ENCODE assay signal across 11 cellular contexts in genomic region chr18:39531659-39532058, GRCh38.
"Had no signal": no experiment of that assay in that cellular context is flagged by ENCODE, and none has a peak within 500 bp of the region (broad histone marks: within the 10 kb centered on the region; RNA-seq: fewer than 3 reads in every experiment).

No MANE protein-coding gene starts in this region.

- H3K36me3 ChIP-seq: HAP-1 had no signal

- H3K27ac Mint-ChIP-seq: GM23338, H9, HFFc6 had no signal

- ATAC-seq: GM23338, HCT116 had no signal

- H3K4me2 ChIP-seq: GM23338 had no signal

- H3K9ac ChIP-seq: GM23248 had no signal

- FAIRE-seq: H1, H54 had no signal

- H3K4me3 Mint-ChIP-seq: GM23338, H9, HFFc6 had no signal

- H3K9me3 ChIP-seq: HAP-1 had no signal

- H3K9me3 Mint-ChIP-seq: GM23338, H9, HFFc6 had no signal

- H3K4me1 Mint-ChIP-seq: GM23338, H9 had no signal

- H2AFZ ChIP-seq: GM23248, GM23338 had no signal

- DNase-seq: GM23248, GOT3, H7, H9, HCEC 1CT, HFFc6 had no signal

- H3K4me1 ChIP-seq: HAP-1 had no signal

- H3K4me3 ChIP-seq: GM23248, GM23338, HAP-1 had no signal

- H3K27ac ChIP-seq: GM23248 had no signal
